Comparison of ENCODE assay signal across 27 cellular contexts in genomic region chr14:73003688-73004087, GRCh38.
"Had no signal": no experiment of that assay in that cellular context is flagged by ENCODE, and none has a peak within 500 bp of the region (broad histone marks: within the 10 kb centered on the region; RNA-seq: fewer than 3 reads in every experiment).

No MANE protein-coding gene starts in this region.

- FAIRE-seq: bronchial epithelial cell, keratinocyte, small intestine had no signal

- DNase-seq: activated CD4-positive, alpha-beta memory T cell treated with anti-CD3 and anti-CD28 coated beads for 36 hours; activated CD4-positive, alpha-beta T cell treated with anti-CD3 and anti-CD28 coated beads, Interleukin-2, amount 10 ng/mL, durations not matched to agents 24 days and 14 days; activated CD4-positive, CD25-positive, alpha-beta regulatory T cell treated with anti-CD3 and anti-CD28 coated beads, Interleukin-2, amount 50 U/mL, for 72 hours; activated CD8-positive, alpha-beta memory T cell treated with anti-CD3 and anti-CD28 coated beads, Interleukin-2, amount 50 U/mL, for 4 hours; activated gamma-delta T cell treated with Interleukin-2 at 50 U/mL for 16 hours; activated T-cell treated with anti-CD3 and anti-CD28 coated beads, Interleukin-2, amount 50 U/mL, for 24 hours; colonic mucosa; dorsolateral prefrontal cortex; effector memory CD4-positive, alpha-beta T cell; hippocampal formation; left cardiac atrium; naive B cell; nephron progenitor cell; sigmoid colon; small intestine; stimulated activated CD4-positive, alpha-beta T cell treated with anti-CD3 and anti-CD28 coated beads, Interleukin-4, amount 100 ng/mL, for 24 hours; stimulated activated naive CD8-positive, alpha-beta T cell treated with anti-CD3 and anti-CD28 coated beads, Interleukin-15, amount 100 ng/mL, for 72 hours; substantia nigra; T-helper 17 cell; upper lobe of left lung; WERI-Rb-1 had no signal

- H3K4me1 ChIP-seq: colonic mucosa had no signal

- H3K4me3 ChIP-seq: colonic mucosa, dorsolateral prefrontal cortex, gastroesophageal sphincter, sigmoid colon, upper lobe of left lung had no signal

- ATAC-seq: activated naive CD4-positive, alpha-beta T cell treated with anti-CD3 and anti-CD28 coated beads, Interleukin-2, amount 50 U/mL, for 72 hours; gastroesophageal sphincter; stimulated activated memory B cell treated with anti-CD40 and anti-IgM and Interleukin-4, amounts not matched to agents 10 μg/mL and 1 μg/mL and 100 μg/mL, for 72 hours; stimulated activated naive CD8-positive, alpha-beta T cell treated with anti-CD3 and anti-CD28 coated beads, Interleukin-15, amount 100 ng/mL, for 72 hours; T-helper 17 cell had no signal

- H3K27me3 ChIP-seq: colonic mucosa, dorsolateral prefrontal cortex, gastroesophageal sphincter, neutrophil, sigmoid colon, upper lobe of left lung had no signal

- H3K9me3 ChIP-seq: colonic mucosa, gastroesophageal sphincter, neutrophil, sigmoid colon, upper lobe of left lung had no signal

- H3K27ac ChIP-seq: colonic mucosa, dorsolateral prefrontal cortex, neutrophil, upper lobe of left lung, WERI-Rb-1 had no signal

- H3K36me3 ChIP-seq: colonic mucosa had no signal
